Comparison of ENCODE assay signal across 16 cellular contexts in genomic region chr2:45510701-45511420, GRCh38.
DNase-seq lines count a peak whose midpoint lies in the region; ATAC-seq and TF ChIP-seq lines count a peak whose summit lies in the region.
"Had no signal": no experiment of that assay in that cellular context is flagged by ENCODE, and none has a peak within 500 bp of the region (broad histone marks: within the 10 kb centered on the region; RNA-seq: fewer than 3 reads in every experiment).

No MANE protein-coding gene starts in this region.

- no peaks in the 10 kb centered on the region for H3K9me2 ChIP-seq in GM23338 (ENCODE audit: insufficient read depth)

- CTCF ChIA-PET in MCF 10A (lab: Yijun Ruan, JAX) = interaction anchor here (0.9 to 1.7 kb wide), 2 partner anchors 16 to 1118 kb away, joined by 3 read pairs; no protein-coding TSS in a partner anchor

- H3K27ac ChIP-seq in GM23338 (ENCODE audit: low read depth) (no peak overlapping the region), SK-N-MC (no peak overlapping the region), brain microvascular endothelial cell (no peak overlapping the region)
- H3K27ac ChIP-seq: GM23248 had no signal

- H2AFZ ChIP-seq in GM23338 = no peak overlapping the region
- H2AFZ ChIP-seq: GM23248 had no signal

- H3K36me3 ChIP-seq in GM23338 (ENCODE audit: insufficient read depth) (no peaks in the 10 kb centered on the region), SK-N-MC (ENCODE audit: insufficient read depth, low read length) (no peaks in the 10 kb centered on the region), brain microvascular endothelial cell (replicated peaks) (no peaks in the 10 kb centered on the region)
- H3K36me3 ChIP-seq: BE2C had no signal

- intact Hi-C loops in left colon (cut with DNase I, micrococcal nuclease) = no loop called here
- intact Hi-C loops in MCF 10A (cut with micrococcal nuclease) = no loop called here

- H3K9me3 ChIP-seq in SK-N-MC (ENCODE audit: low read depth, low read length) = no peaks in the 10 kb centered on the region
- H3K9me3 ChIP-seq: BE2C, Caco-2 had no signal

- no peak overlapping the region for H3K9ac ChIP-seq in SK-N-MC (ENCODE audit: insufficient read length)
- H3K9ac ChIP-seq: GM23248 had no signal

- H3K4me3 Mint-ChIP-seq in GM23338 (no peak overlapping the region), endothelial cell (ENCODE audit: unreplicated experiment) (no peak overlapping the region), MCF 10A (ENCODE audit: unreplicated experiment) (no peak overlapping the region)
- H3K4me3 Mint-ChIP-seq: CD4-positive, CD25-positive, alpha-beta regulatory T cell; IgD-negative memory B cell had no signal

- H3K4me1 Mint-ChIP-seq in GM23338 (peaks cover 30% of the 10 kb centered on the region), endothelial cell (ENCODE audit: unreplicated experiment) (peaks cover 2% of the 10 kb centered on the region), MCF 10A (ENCODE audit: insufficient read depth, unreplicated experiment) (no peaks in the 10 kb centered on the region)
- H3K4me1 Mint-ChIP-seq: IgD-negative memory B cell had no signal

- POLR2A ChIA-PET in MCF 10A (lab: Yijun Ruan, JAX) = interaction anchor here (1.1 to 1.4 kb wide), 2 partner anchors 8 to 12 kb away, joined by 3 read pairs; no protein-coding TSS in a partner anchor

- peak overlapping the region; percentile 5; the same call in 1 of the 2 replicates for H3K4me2 ChIP-seq in GM23338

- H3K27me3 ChIP-seq in GM23338 (ENCODE audit: insufficient read depth) (no peaks in the 10 kb centered on the region), brain microvascular endothelial cell (replicated peaks) (no peaks in the 10 kb centered on the region)
- H3K27me3 ChIP-seq: BE2C had no signal

- H3F3A ChIP-seq in GM23338 (replicated peaks; ENCODE audit: low read depth) = no peaks in the 10 kb centered on the region

- no peaks in the 10 kb centered on the region for H3K79me2 ChIP-seq in GM23338 (replicated peaks; ENCODE audit: insufficient read depth)

- ATAC-seq in GM23338 (no peak), left colon (peak; percentile 79)
- ATAC-seq: HepG2 had no signal

- peaks cover 24% of the 10 kb centered on the region for H3K4me1 ChIP-seq in GM23338 (ENCODE audit: insufficient read depth)
- H3K4me1 ChIP-seq: Caco-2 had no signal

- peaks cover 2% of the 10 kb centered on the region for H3K27me3 Mint-ChIP-seq in GM23338 (ENCODE audit: insufficient read depth, low read depth, poor library complexity)
- H3K27me3 Mint-ChIP-seq in endothelial cell (ENCODE audit: unreplicated experiment) = no peaks in the 10 kb centered on the region
- no peaks in the 10 kb centered on the region for H3K27me3 Mint-ChIP-seq in MCF 10A (ENCODE audit: insufficient read depth, unreplicated experiment)
- H3K27me3 Mint-ChIP-seq: CD4-positive, CD25-positive, alpha-beta regulatory T cell; IgD-negative memory B cell had no signal

- TF ChIP-seq CTCF in GM23338 (conservative IDR thresholded peaks at IDR 0.05; ENCODE audit: low read depth in 2 of 2) (no peak), endothelial cell (IDR thresholded peaks at IDR 0.05; ENCODE audit: unreplicated experiment) (no peak), brain microvascular endothelial cell (IDR thresholded peaks at IDR 0.05; ENCODE audit: low read depth, low read length, missing control alignments) (no peak), MCF 10A (IDR thresholded peaks at IDR 0.05; ENCODE audit: unreplicated experiment) (no peak)

- H3K4me3 ChIP-seq in GM23338 (no peak overlapping the region), SK-N-MC (peak overlapping the region; percentile 30; the same call in 1 of the 2 replicates), brain microvascular endothelial cell (ENCODE audit: low read depth, low read length) (no peak overlapping the region)
- H3K4me3 ChIP-seq: GM23248 had no signal

- H3K36me3 Mint-ChIP-seq in GM23338 (ENCODE audit: low read depth) (no peaks in the 10 kb centered on the region), endothelial cell (ENCODE audit: low read depth, unreplicated experiment) (no peaks in the 10 kb centered on the region), MCF 10A (ENCODE audit: insufficient read depth, unreplicated experiment) (no peaks in the 10 kb centered on the region)

- no peaks in the 10 kb centered on the region; the same call in 1 of the 2 replicates for H4K20me1 ChIP-seq in GM23338 (replicated peaks; ENCODE audit: insufficient read depth)

- DNase-seq in GM23338 (ENCODE audit: low spot score) (no peak), SK-N-MC (ENCODE audit: low read depth, low spot score) (no peak), left colon (no peak), endothelial cell (ENCODE audit: low spot score) (no peak), brain microvascular endothelial cell (no peak), OCI-M2 (lab: John Stamatoyannopoulos, UW; ENCODE audit: unreplicated experiment) (no peak), MCF 10A (ENCODE audit: unreplicated experiment) (no peak)
- DNase-seq: 8988T; BE2C; C1 segment of cervical spinal cord; Caco-2; CD4-positive, CD25-positive, alpha-beta regulatory T cell; GM23248; H7 had no signal

- BruUV-seq in MCF 10A (replicated peaks; lab: Mats Ljungman, UMichigan) = no TSS peak

- H3K9me3 Mint-ChIP-seq in GM23338 = no peaks in the 10 kb centered on the region
- no peaks in the 10 kb centered on the region for H3K9me3 Mint-ChIP-seq in endothelial cell (ENCODE audit: unreplicated experiment)
- no peaks in the 10 kb centered on the region for H3K9me3 Mint-ChIP-seq in MCF 10A (ENCODE audit: unreplicated experiment)
- H3K9me3 Mint-ChIP-seq: CD4-positive, CD25-positive, alpha-beta regulatory T cell; IgD-negative memory B cell had no signal

- 0 out of 2 replicates have a peak overlapping the region, but pooled peaks have one; percentile 11 for H3K27ac Mint-ChIP-seq in GM23338
- no peak overlapping the region for H3K27ac Mint-ChIP-seq in endothelial cell (ENCODE audit: unreplicated experiment)
- no peak overlapping the region for H3K27ac Mint-ChIP-seq in MCF 10A (ENCODE audit: low read depth, unreplicated experiment)
- H3K27ac Mint-ChIP-seq: CD4-positive, CD25-positive, alpha-beta regulatory T cell; IgD-negative memory B cell had no signal

- in situ Hi-C loops in brain microvascular endothelial cell (cut with HindIII; ENCODE audit: low pct_ligation_motif_present, low sequenced_read_pairs) = no loop called here

TF ChIP-seq in GM23338, 12 proteins besides CTCF, POLR2A, EP300 and RAD21:
- TF ChIP-seq POLR2AphosphoS5 (IDR thresholded peaks at IDR 0.05; ENCODE audit: low read depth) (no peak), ZNF462 (CRISPR knock-in tag; IDR thresholded peaks at IDR 0.05) (no peak), STAT1 (IDR thresholded peaks at IDR 0.05; ENCODE audit: unreplicated experiment) (no peak), ZNF114 (CRISPR knock-in tag; IDR thresholded peaks at IDR 0.05) (no peak)
